In the genomic region with DNA sequence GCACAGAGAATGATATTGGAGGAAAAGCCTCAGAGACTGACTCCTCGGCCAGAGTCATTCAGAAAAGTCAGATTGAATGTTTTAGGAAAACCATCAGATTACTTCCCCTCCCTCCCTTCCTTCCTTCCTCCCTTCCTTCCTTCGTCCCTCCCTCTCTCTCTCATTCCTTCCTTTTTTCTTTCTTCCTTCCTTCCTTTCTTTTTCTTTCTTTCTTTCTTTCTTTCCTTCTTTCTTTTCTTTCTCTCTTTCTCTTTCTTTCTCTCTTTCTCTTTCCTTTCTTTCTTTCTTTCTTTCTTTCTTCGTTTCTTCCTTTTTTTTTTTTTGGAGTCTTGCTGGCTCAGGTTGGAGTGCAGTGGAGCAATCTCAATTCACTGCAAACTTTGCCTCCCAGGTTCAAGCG, we compare ENCODE assay signal across 23 cellular contexts. TPM values are rescaled to one million over a fixed set of nuclear protein-coding genes. Genes with fewer than 3 reads are reported as not detected.
"Had no signal": no experiment of that assay in that cellular context is flagged by ENCODE, and none has a peak within 500 bp of the region (broad histone marks: within the 10 kb centered on the region; RNA-seq: fewer than 3 reads in every experiment).

No MANE protein-coding gene starts in this region.

- FAIRE-seq: RCC 7860 had no signal

- H3K4me3 ChIP-seq: MG63, SJSA1, SK-N-MC had no signal

- H3K27ac ChIP-seq: HL-60, SJSA1, SK-N-MC had no signal

- H3K36me3 ChIP-seq: MG63, SJSA1 had no signal

- DNase-seq: Karpas-422, KG1, MG63, NCI-H1092, NCI-H1105 treated with DMSO at 0.1 percent for 48 hours, NCI-H1417 treated with DMSO at 0.1 percent for 48 hours, NCI-H146, NCI-H1694 treated with DMSO at 0.1 percent for 48 hours, NCI-H1930, NCI-H2081, NCI-H2107, NCI-H2227 treated with DMSO at 0.1 percent for 48 hours, NCI-H524, NCI-H526 treated with DMSO at 0.1 percent for 48 hours, NCI-H748 treated with DMSO at 0.1 percent for 48 hours, Right ventricle myocardium superior, RPMI8226, SIG-M5 had no signal

- H3K4me1 ChIP-seq: SJSA1 had no signal

- H3K9me3 ChIP-seq: MG63, SJSA1 had no signal

RNA-seq across cellular contexts. Expression of a gene that starts 7.4 kb away (rescaled TPM):
- total RNA-seq: NCI-H460, Right ventricle myocardium superior, SJSA1 had no signal
